17 cellular contexts compared by ENCODE assay signal in the genomic region with DNA sequence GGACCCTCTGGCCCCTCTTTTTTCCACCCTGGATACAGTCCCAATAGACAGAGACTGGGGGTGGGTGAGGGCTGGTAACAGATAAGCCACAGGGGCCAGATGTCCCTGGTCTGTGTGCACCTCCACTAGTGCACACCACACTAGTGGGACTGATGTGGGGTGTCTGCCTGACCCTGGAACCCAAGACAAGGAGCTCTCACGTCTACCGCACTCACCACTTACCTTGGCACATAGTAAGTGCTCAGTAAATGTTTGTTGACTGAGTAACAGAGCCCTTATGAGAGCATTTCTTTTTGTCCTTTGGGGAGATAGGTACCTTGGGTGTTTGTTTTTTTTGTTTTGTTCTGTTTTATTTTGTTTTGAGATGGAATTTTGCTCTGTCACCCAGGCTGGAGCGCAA. TPM values are rescaled to one million over a fixed set of nuclear protein-coding genes. Genes with fewer than 3 reads are reported as not detected.
"Had no signal": no experiment of that assay in that cellular context is flagged by ENCODE, and none has a peak within 500 bp of the region (broad histone marks: within the 10 kb centered on the region; RNA-seq: fewer than 3 reads in every experiment).

No MANE protein-coding gene starts in this region.

- H3K27me3 Mint-ChIP-seq: memory B cell had no signal

- H3K4me3 Mint-ChIP-seq: memory B cell, nephron progenitor cell had no signal

- H3K27ac Mint-ChIP-seq: memory B cell, nephron progenitor cell had no signal

- H3K27me3 ChIP-seq: colonic mucosa, ovary, right atrium auricular region had no signal

- ATAC-seq: left cardiac atrium, lower lobe of right lung had no signal

- H3K4me1 Mint-ChIP-seq: memory B cell had no signal

- H3K4me3 ChIP-seq: colonic mucosa, left ventricle myocardium inferior, lower lobe of right lung, ovary, right atrium auricular region had no signal

- H3K36me3 ChIP-seq: colonic mucosa, left ventricle myocardium inferior, ovary, right atrium auricular region had no signal

- H3K9me3 Mint-ChIP-seq: memory B cell, nephron progenitor cell had no signal

- H3K4me1 ChIP-seq: colonic mucosa, left ventricle myocardium inferior, lower lobe of right lung, right atrium auricular region had no signal

- H3K9me3 ChIP-seq: colonic mucosa, left ventricle myocardium inferior, lower lobe of right lung, ovary, right atrium auricular region had no signal

- FAIRE-seq: kidney, small intestine, urothelium cell line had no signal

- H3K27ac ChIP-seq: colonic mucosa, left ventricle myocardium inferior, lower lobe of right lung, ovary, right atrium auricular region had no signal

- DNase-seq: colonic mucosa; dermis blood vessel endothelial cell; kidney; left cardiac atrium; left ventricle myocardium inferior; lower lobe of right lung; midbrain; nephron progenitor cell; ovary; small intestine; stimulated activated CD4-positive, alpha-beta T cell treated with anti-CD3 and anti-CD28 coated beads, Interleukin-12 subunit alpha, Interleukin-12 subunit beta, amount 100 ng/mL, for 4 hours; stimulated activated naive CD4-positive, alpha-beta T cell treated with Interleukin-2 at 50 U/mL for 16 hours; trophoblast cell had no signal

RNA-seq across cellular contexts. Expression of a gene that starts 34.7 kb away (rescaled TPM):
- total RNA-seq: dermis blood vessel endothelial cell, fibroblast of lung had no signal
- polyA plus RNA-seq: fibroblast of lung had no signal
